In genomic region chr16:48378276-48378675, GRCh38 we compare ENCODE assay signal across 1 cellular context.
TF ChIP-seq lines count a peak whose summit lies in the region.

No MANE protein-coding gene starts in this region.

TF ChIP-seq in GM23338, 12 proteins besides CTCF, POLR2A, EP300 and RAD21 (continued from another document):
- TF ChIP-seq, protein P1, sequence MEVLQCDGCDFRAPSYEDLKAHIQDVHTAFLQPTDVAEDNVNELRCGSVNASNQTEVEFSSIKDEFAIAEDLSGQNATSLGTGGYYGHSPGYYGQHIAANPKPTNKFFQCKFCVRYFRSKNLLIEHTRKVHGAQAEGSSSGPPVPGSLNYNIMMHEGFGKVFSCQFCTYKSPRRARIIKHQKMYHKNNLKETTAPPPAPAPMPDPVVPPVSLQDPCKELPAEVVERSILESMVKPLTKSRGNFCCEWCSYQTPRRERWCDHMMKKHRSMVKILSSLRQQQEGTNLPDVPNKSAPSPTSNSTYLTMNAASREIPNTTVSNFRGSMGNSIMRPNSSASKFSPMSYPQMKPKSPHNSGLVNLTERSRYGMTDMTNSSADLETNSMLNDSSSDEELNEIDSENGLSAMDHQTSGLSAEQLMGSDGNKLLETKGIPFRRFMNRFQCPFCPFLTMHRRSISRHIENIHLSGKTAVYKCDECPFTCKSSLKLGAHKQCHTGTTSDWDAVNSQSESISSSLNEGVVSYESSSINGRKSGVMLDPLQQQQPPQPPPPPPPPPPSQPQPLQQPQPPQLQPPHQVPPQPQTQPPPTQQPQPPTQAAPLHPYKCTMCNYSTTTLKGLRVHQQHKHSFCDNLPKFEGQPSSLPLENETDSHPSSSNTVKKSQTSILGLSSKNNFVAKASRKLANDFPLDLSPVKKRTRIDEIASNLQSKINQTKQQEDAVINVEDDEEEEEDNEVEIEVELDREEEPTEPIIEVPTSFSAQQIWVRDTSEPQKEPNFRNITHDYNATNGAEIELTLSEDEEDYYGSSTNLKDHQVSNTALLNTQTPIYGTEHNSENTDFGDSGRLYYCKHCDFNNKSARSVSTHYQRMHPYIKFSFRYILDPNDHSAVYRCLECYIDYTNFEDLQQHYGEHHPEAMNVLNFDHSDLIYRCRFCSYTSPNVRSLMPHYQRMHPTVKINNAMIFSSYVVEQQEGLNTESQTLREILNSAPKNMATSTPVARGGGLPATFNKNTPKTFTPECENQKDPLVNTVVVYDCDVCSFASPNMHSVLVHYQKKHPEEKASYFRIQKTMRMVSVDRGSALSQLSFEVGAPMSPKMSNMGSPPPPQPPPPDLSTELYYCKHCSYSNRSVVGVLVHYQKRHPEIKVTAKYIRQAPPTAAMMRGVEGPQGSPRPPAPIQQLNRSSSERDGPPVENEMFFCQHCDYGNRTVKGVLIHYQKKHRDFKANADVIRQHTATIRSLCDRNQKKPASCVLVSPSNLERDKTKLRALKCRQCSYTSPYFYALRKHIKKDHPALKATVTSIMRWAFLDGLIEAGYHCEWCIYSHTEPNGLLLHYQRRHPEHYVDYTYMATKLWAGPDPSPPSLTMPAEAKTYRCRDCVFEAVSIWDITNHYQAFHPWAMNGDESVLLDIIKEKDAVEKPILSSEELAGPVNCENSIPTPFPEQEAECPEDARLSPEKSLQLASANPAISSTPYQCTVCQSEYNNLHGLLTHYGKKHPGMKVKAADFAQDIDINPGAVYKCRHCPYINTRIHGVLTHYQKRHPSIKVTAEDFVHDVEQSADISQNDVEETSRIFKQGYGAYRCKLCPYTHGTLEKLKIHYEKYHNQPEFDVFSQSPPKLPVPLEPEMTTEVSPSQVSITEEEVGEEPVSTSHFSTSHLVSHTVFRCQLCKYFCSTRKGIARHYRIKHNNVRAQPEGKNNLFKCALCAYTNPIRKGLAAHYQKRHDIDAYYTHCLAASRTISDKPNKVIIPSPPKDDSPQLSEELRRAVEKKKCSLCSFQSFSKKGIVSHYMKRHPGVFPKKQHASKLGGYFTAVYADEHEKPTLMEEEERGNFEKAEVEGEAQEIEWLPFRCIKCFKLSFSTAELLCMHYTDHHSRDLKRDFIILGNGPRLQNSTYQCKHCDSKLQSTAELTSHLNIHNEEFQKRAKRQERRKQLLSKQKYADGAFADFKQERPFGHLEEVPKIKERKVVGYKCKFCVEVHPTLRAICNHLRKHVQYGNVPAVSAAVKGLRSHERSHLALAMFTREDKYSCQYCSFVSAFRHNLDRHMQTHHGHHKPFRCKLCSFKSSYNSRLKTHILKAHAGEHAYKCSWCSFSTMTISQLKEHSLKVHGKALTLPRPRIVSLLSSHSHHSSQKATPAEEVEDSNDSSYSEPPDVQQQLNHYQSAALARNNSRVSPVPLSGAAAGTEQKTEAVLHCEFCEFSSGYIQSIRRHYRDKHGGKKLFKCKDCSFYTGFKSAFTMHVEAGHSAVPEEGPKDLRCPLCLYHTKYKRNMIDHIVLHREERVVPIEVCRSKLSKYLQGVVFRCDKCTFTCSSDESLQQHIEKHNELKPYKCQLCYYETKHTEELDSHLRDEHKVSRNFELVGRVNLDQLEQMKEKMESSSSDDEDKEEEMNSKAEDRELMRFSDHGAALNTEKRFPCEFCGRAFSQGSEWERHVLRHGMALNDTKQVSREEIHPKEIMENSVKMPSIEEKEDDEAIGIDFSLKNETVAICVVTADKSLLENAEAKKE (CRISPR knock-in tag; IDR thresholded peaks at IDR 0.05) = no peak
- TF ChIP-seq EZH2 (IDR thresholded peaks at IDR 0.05; ENCODE audit: low read depth, unreplicated experiment) = no peak
- no peak for TF ChIP-seq JUNB (IDR thresholded peaks at IDR 0.05; ENCODE audit: unreplicated experiment)
- TF ChIP-seq ETS1 (IDR thresholded peaks at IDR 0.05) = no peak
